ENCODE assay signal across 14 cellular contexts in genomic region chr16:88560722-88561484, GRCh38. TPM values are rescaled to one million over a fixed set of nuclear protein-coding genes. Genes with fewer than 3 reads are reported as not detected.
A peak's percentile ranks its signal among the peaks of the same experiment; 100 is the strongest.
DNase-seq lines count a peak whose midpoint lies in the region.
"Had no signal": no experiment of that assay in that cellular context is flagged by ENCODE, and none has a peak within 500 bp of the region (broad histone marks: within the 10 kb centered on the region; RNA-seq: fewer than 3 reads in every experiment).

No MANE protein-coding gene starts in this region.

- no peaks in the 10 kb centered on the region for H3K36me3 Mint-ChIP-seq in activated T-cell treated with anti-CD3 and anti-CD28 coated beads, Interleukin-2, amount 50 U/mL, for 24 hours (ENCODE audit: low read depth)
- H3K36me3 Mint-ChIP-seq in activated CD4-positive, alpha-beta T cell treated with anti-CD3 and anti-CD28 coated beads, Interleukin-2, amount 10 ng/mL, durations not matched to agents 24 days and 14 days (ENCODE audit: low read depth): no peaks in the 10 kb centered on the region
- H3K36me3 Mint-ChIP-seq: activated naive CD8-positive, alpha-beta T cell treated with anti-CD3 and anti-CD28 coated beads, Interleukin-2, amount 10 ng/mL, durations not matched to agents 7 days and 5 days; CD8-positive, alpha-beta memory T cell had no signal

- peaks cover 6% of the 10 kb centered on the region for H3K4me1 ChIP-seq in adipocyte (ENCODE audit: control insufficient read depth, insufficient read depth, low read length)
- H3K4me1 ChIP-seq: HAP-1 had no signal

- in situ Hi-C loops in Caki2 (cut with HindIII; ENCODE audit: low pct_unique_long_range_greater_than_20kb, low sequenced_read_pairs): no loop called here
- in situ Hi-C loops in KBM-7 (cut with MboI; ENCODE audit: low pct_unique_long_range_greater_than_20kb, low sequenced_read_pairs): no loop called here

- peak; percentile 55 for DNase-seq in Caki2 (ENCODE audit: low read depth)
- DNase-seq in KBM-7: peak; percentile 30
- DNase-seq in adipocyte (ENCODE audit: low read depth): peak; percentile 44
- DNase-seq in iris pigment epithelial cell (ENCODE audit: low read depth): peak; percentile 29
- DNase-seq in activated T-cell treated with anti-CD3 and anti-CD28 coated beads, Interleukin-2, amount 50 U/mL, for 24 hours: no peak
- DNase-seq in activated CD4-positive, alpha-beta T cell treated with anti-CD3 and anti-CD28 coated beads, Interleukin-2, amount 10 ng/mL, durations not matched to agents 24 days and 14 days: no peak
- DNase-seq in NCI-H2227 treated with DMSO at 0.1 percent for 48 hours (lab: John Stamatoyannopoulos, UW): no peak
- DNase-seq in activated CD4-positive, alpha-beta T cell treated with anti-CD3 and anti-CD28 coated beads for 48 hours: no peak
- DNase-seq: activated naive CD8-positive, alpha-beta T cell treated with anti-CD3 and anti-CD28 coated beads, Interleukin-2, amount 10 ng/mL, durations not matched to agents 7 days and 5 days; CD8-positive, alpha-beta memory T cell; effector CD4-positive, alpha-beta T cell; MV-4-11; NCI-H748 treated with DMSO at 0.1 percent for 48 hours had no signal

- H3K27ac Mint-ChIP-seq in activated T-cell treated with anti-CD3 and anti-CD28 coated beads, Interleukin-2, amount 50 U/mL, for 24 hours: no peak overlapping the region
- H3K27ac Mint-ChIP-seq in activated CD4-positive, alpha-beta T cell treated with anti-CD3 and anti-CD28 coated beads, Interleukin-2, amount 10 ng/mL, durations not matched to agents 24 days and 14 days: no peak overlapping the region
- H3K27ac Mint-ChIP-seq: activated naive CD8-positive, alpha-beta T cell treated with anti-CD3 and anti-CD28 coated beads, Interleukin-2, amount 10 ng/mL, durations not matched to agents 7 days and 5 days had no signal

- no peak overlapping the region for H3K9ac ChIP-seq in adipocyte (ENCODE audit: low read length)

- intact Hi-C loops in activated CD4-positive, alpha-beta T cell treated with anti-CD3 and anti-CD28 coated beads, Interleukin-2, amount 10 ng/mL, durations not matched to agents 24 days and 14 days (cut with micrococcal nuclease): loop anchor here (5.0 kb wide), 1 partner anchor 604 kb away; no protein-coding TSS in a partner anchor

- peaks cover 8% of the 10 kb centered on the region for H3K4me1 Mint-ChIP-seq in activated T-cell treated with anti-CD3 and anti-CD28 coated beads, Interleukin-2, amount 50 U/mL, for 24 hours (ENCODE audit: low read depth)
- peaks cover 7% of the 10 kb centered on the region for H3K4me1 Mint-ChIP-seq in activated CD4-positive, alpha-beta T cell treated with anti-CD3 and anti-CD28 coated beads, Interleukin-2, amount 10 ng/mL, durations not matched to agents 24 days and 14 days

- no peak overlapping the region for H3K4me3 Mint-ChIP-seq in activated T-cell treated with anti-CD3 and anti-CD28 coated beads, Interleukin-2, amount 50 U/mL, for 24 hours
- H3K4me3 Mint-ChIP-seq in activated CD4-positive, alpha-beta T cell treated with anti-CD3 and anti-CD28 coated beads, Interleukin-2, amount 10 ng/mL, durations not matched to agents 24 days and 14 days: no peak overlapping the region
- H3K4me3 Mint-ChIP-seq: activated naive CD8-positive, alpha-beta T cell treated with anti-CD3 and anti-CD28 coated beads, Interleukin-2, amount 10 ng/mL, durations not matched to agents 7 days and 5 days; CD8-positive, alpha-beta memory T cell had no signal

- H3K27me3 Mint-ChIP-seq in activated T-cell treated with anti-CD3 and anti-CD28 coated beads, Interleukin-2, amount 50 U/mL, for 24 hours: peaks cover 17% of the 10 kb centered on the region
- H3K27me3 Mint-ChIP-seq in activated CD4-positive, alpha-beta T cell treated with anti-CD3 and anti-CD28 coated beads, Interleukin-2, amount 10 ng/mL, durations not matched to agents 24 days and 14 days: peaks cover 2% of the 10 kb centered on the region

- no peak overlapping the region for H3K4me3 ChIP-seq in adipocyte (ENCODE audit: low read length)
- H3K4me3 ChIP-seq: HAP-1 had no signal

- no peaks in the 10 kb centered on the region for H3K36me3 ChIP-seq in adipocyte (ENCODE audit: control insufficient read depth, insufficient read depth, low read length, severe bottlenecking)
- H3K36me3 ChIP-seq: HAP-1 had no signal

- H3K27me3 ChIP-seq in adipocyte (replicated peaks; ENCODE audit: control insufficient read depth, insufficient read depth, low read length): peaks cover 25% of the 10 kb centered on the region

- peaks cover 6% of the 10 kb centered on the region for H3K9me3 Mint-ChIP-seq in activated T-cell treated with anti-CD3 and anti-CD28 coated beads, Interleukin-2, amount 50 U/mL, for 24 hours
- H3K9me3 Mint-ChIP-seq in activated CD4-positive, alpha-beta T cell treated with anti-CD3 and anti-CD28 coated beads, Interleukin-2, amount 10 ng/mL, durations not matched to agents 24 days and 14 days: peaks cover 6% of the 10 kb centered on the region

- H3K9me3 ChIP-seq in adipocyte (ENCODE audit: control insufficient read depth, low read length): no peaks in the 10 kb centered on the region
- H3K9me3 ChIP-seq: HAP-1 had no signal

RNA-seq across cellular contexts. Expression of gene ZC3H18, which starts 9.3 kb away (rescaled TPM):
- 14.2 and 16.9 TPM in 2 replicates for total RNA-seq in Caki2 (2014; rRNA removed; shearing (Covaris generic); ENCODE audit: low replicate concordance)
- total RNA-seq in activated CD4-positive, alpha-beta T cell treated with anti-CD3 and anti-CD28 coated beads, Interleukin-2, amount 10 ng/mL, durations not matched to agents 24 days and 14 days: 106 and 118 TPM in 2 replicates

Comparison
In these comparisons a context has a peak if more than half of its experiments do, and no peak if none do; other contexts are left out.
1. DNase-seq: peak in Caki2 (single experiment), KBM-7 (single experiment), adipocyte (single experiment) and iris pigment epithelial cell (single experiment); none in activated T-cell treated with anti-CD3 and anti-CD28 coated beads, Interleukin-2, amount 50 U/mL, for 24 hours (single experiment), activated CD4-positive, alpha-beta T cell treated with anti-CD3 and anti-CD28 coated beads, Interleukin-2, amount 10 ng/mL, durations not matched to agents 24 days and 14 days (single experiment), NCI-H2227 treated with DMSO at 0.1 percent for 48 hours (single experiment) and activated CD4-positive, alpha-beta T cell treated with anti-CD3 and anti-CD28 coated beads for 48 hours (single experiment).